ENCODE assay signal across 1 cellular context in genomic region chr3:9817437-9817836, GRCh38.
TF ChIP-seq lines count a peak whose summit lies in the region.

No MANE protein-coding gene starts in this region.

TF ChIP-seq in K562, 482 proteins besides CTCF, POLR2A, EP300 and RAD21:
- TF ChIP-seq POLR2AphosphoS5 (IDR thresholded peaks at IDR 0.05; ENCODE audit: control insufficient read depth, insufficient read depth, low read depth, low read length): peak; percentile 19; the same call in 1 of the 2 replicates
- no peak for TF ChIP-seq RBM14 (IDR thresholded peaks at IDR 0.05; ENCODE audit: borderline replicate concordance, insufficient read depth, low read depth, low read length)
- no peak for TF ChIP-seq TCF7 (IDR thresholded peaks at IDR 0.05; ENCODE audit: borderline replicate concordance)
- TF ChIP-seq PYGO2 (tag; IDR thresholded peaks at IDR 0.05): no peak
- no peak for TF ChIP-seq U2AF2 (optimal IDR thresholded peaks at IDR 0.05; ENCODE audit: low read depth, low read length)
- TF ChIP-seq SAFB (IDR thresholded peaks at IDR 0.05; ENCODE audit: borderline replicate concordance, low read depth, low read length): no peak
- no peak for TF ChIP-seq ELK1 (CRISPR knock-in tag; IDR thresholded peaks at IDR 0.05)
- TF ChIP-seq, protein P1, sequence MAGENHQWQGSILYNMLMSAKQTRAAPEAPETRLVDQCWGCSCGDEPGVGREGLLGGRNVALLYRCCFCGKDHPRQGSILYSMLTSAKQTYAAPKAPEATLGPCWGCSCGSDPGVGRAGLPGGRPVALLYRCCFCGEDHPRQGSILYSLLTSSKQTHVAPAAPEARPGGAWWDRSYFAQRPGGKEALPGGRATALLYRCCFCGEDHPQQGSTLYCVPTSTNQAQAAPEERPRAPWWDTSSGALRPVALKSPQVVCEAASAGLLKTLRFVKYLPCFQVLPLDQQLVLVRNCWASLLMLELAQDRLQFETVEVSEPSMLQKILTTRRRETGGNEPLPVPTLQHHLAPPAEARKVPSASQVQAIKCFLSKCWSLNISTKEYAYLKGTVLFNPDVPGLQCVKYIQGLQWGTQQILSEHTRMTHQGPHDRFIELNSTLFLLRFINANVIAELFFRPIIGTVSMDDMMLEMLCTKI (IDR thresholded peaks at IDR 0.05; ENCODE audit: partially characterized antibody): no peak
TF ChIP-seq in K562: peak in this region for 1.
